23 cellular contexts compared by ENCODE assay signal in genomic region chr6:166493427-166494100, GRCh38.
"Had no signal": no experiment of that assay in that cellular context is flagged by ENCODE, and none has a peak within 500 bp of the region (broad histone marks: within the 10 kb centered on the region; RNA-seq: fewer than 3 reads in every experiment).

No MANE protein-coding gene starts in this region.

- H3K9me3 Mint-ChIP-seq: immature natural killer cell; nephron; stimulated activated effector memory CD8-positive, alpha-beta T cell treated with anti-CD3 and anti-CD28 coated beads, Interleukin-12 subunit alpha, Interleukin-12 subunit beta, amount 100 ng/mL, for 72 hours; stimulated activated naive CD8-positive, alpha-beta T cell treated with anti-CD3 and anti-CD28 coated beads, Interleukin-15, Interleukin-2, amounts not matched to agents 100 ng/mL and 50 ng/mL, for 24 hours had no signal

- H3K27me3 ChIP-seq: dorsolateral prefrontal cortex, esophagus muscularis mucosa, gastrocnemius medialis, left lung, neutrophil, testis, tibial nerve, upper lobe of right lung, vagina had no signal

- DNase-seq: cortex of kidney; effector CD8-positive, alpha-beta T cell; immature natural killer cell; mesenchymal stem cell; midbrain; naive B cell; small intestine; stimulated activated CD4-positive, alpha-beta T cell treated with anti-CD3 and anti-CD28 coated beads, Interleukin-4, amount 100 ng/mL, for 1 hour; stimulated activated CD8-positive, alpha-beta memory T cell treated with anti-CD3 and anti-CD28 coated beads, Interleukin-4, amount 100 ng/mL, for 48 hours; testis; upper lobe of right lung had no signal

- H3K4me3 Mint-ChIP-seq: immature natural killer cell; nephron; stimulated activated effector memory CD8-positive, alpha-beta T cell treated with anti-CD3 and anti-CD28 coated beads, Interleukin-12 subunit alpha, Interleukin-12 subunit beta, amount 100 ng/mL, for 72 hours; stimulated activated naive CD8-positive, alpha-beta T cell treated with anti-CD3 and anti-CD28 coated beads, Interleukin-15, Interleukin-2, amounts not matched to agents 100 ng/mL and 50 ng/mL, for 24 hours had no signal

- H3K27me3 Mint-ChIP-seq: naive B cell; stimulated activated naive CD8-positive, alpha-beta T cell treated with anti-CD3 and anti-CD28 coated beads, Interleukin-15, Interleukin-2, amounts not matched to agents 100 ng/mL and 50 ng/mL, for 24 hours had no signal

- H3K9me3 ChIP-seq: esophagus muscularis mucosa, gastrocnemius medialis, left lung, neutrophil, testis, tibial nerve, upper lobe of right lung, vagina had no signal

- ATAC-seq: gastrocnemius medialis; left lung; stimulated activated effector memory CD8-positive, alpha-beta T cell treated with anti-CD3 and anti-CD28 coated beads, Interleukin-12 subunit alpha, Interleukin-12 subunit beta, amount 100 ng/mL, for 72 hours; upper lobe of right lung had no signal

- H3K4me3 ChIP-seq: dorsolateral prefrontal cortex, esophagus muscularis mucosa, gastrocnemius medialis, left lung, lung, testis, tibial nerve, upper lobe of right lung, vagina had no signal

- H3K36me3 Mint-ChIP-seq: stimulated activated effector memory CD8-positive, alpha-beta T cell treated with anti-CD3 and anti-CD28 coated beads, Interleukin-12 subunit alpha, Interleukin-12 subunit beta, amount 100 ng/mL, for 72 hours had no signal

- H3K27ac Mint-ChIP-seq: naive B cell; nephron; stimulated activated effector memory CD8-positive, alpha-beta T cell treated with anti-CD3 and anti-CD28 coated beads, Interleukin-12 subunit alpha, Interleukin-12 subunit beta, amount 100 ng/mL, for 72 hours; stimulated activated naive CD8-positive, alpha-beta T cell treated with anti-CD3 and anti-CD28 coated beads, Interleukin-15, Interleukin-2, amounts not matched to agents 100 ng/mL and 50 ng/mL, for 24 hours had no signal

- H3K27ac ChIP-seq: epithelial cell of prostate, esophagus muscularis mucosa, gastrocnemius medialis, left lung, neutrophil, testis, upper lobe of right lung, vagina had no signal
